1 cellular context compared by ENCODE assay signal in genomic region chr7:16647435-16647960, GRCh38.
TF ChIP-seq lines count a peak whose summit lies in the region.

No MANE protein-coding gene starts in this region.

TF ChIP-seq in GM23338, 12 proteins besides CTCF, POLR2A, EP300 and RAD21 (continued from another document):
- TF ChIP-seq REST (IDR thresholded peaks at IDR 0.05; ENCODE audit: unreplicated experiment) (no peak), POLR2AphosphoS5 (IDR thresholded peaks at IDR 0.05; ENCODE audit: low read depth) (no peak), CREB1 (CRISPR knock-in tag; IDR thresholded peaks at IDR 0.05; ENCODE audit: low read depth) (no peak), EZH2 (IDR thresholded peaks at IDR 0.05; ENCODE audit: low read depth, unreplicated experiment) (no peak)
